In genomic region chr4:163072222-163072621, GRCh38 we compare ENCODE assay signal across 1 cellular context.
TF ChIP-seq lines count a peak whose summit lies in the region.

No MANE protein-coding gene starts in this region.

TF ChIP-seq in SK-N-SH, 30 proteins besides CTCF, POLR2A, EP300 and RAD21 (continued from another document):
- TF ChIP-seq POLR2AphosphoS5 (IDR thresholded peaks at IDR 0.05; ENCODE audit: low read depth, low read length) (no peak), SIN3A (IDR thresholded peaks at IDR 0.05; ENCODE audit: borderline replicate concordance, low read depth, low read length) (no peak), TCF12 (IDR thresholded peaks at IDR 0.05) (no peak), FOSL2 (IDR thresholded peaks at IDR 0.05; ENCODE audit: borderline replicate concordance, low read depth) (no peak), GATA2 (CRISPR knock-in tag; IDR thresholded peaks at IDR 0.05) (no peak), RXRA (IDR thresholded peaks at IDR 0.05; ENCODE audit: borderline replicate concordance, low read depth) (no peak), ZBTB33 (IDR thresholded peaks at IDR 0.05; ENCODE audit: borderline replicate concordance, low read depth) (no peak), EZH2phosphoT487 (IDR thresholded peaks at IDR 0.05; ENCODE audit: borderline replicate concordance, low read depth) (no peak), FOXJ3 (CRISPR knock-in tag; IDR thresholded peaks at IDR 0.05) (no peak), FOXM1 (IDR thresholded peaks at IDR 0.05; ENCODE audit: low read depth) (no peak)
- TF ChIP-seq, protein P1, sequence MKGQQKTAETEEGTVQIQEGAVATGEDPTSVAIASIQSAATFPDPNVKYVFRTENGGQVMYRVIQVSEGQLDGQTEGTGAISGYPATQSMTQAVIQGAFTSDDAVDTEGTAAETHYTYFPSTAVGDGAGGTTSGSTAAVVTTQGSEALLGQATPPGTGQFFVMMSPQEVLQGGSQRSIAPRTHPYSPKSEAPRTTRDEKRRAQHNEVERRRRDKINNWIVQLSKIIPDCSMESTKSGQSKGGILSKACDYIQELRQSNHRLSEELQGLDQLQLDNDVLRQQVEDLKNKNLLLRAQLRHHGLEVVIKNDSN (IDR thresholded peaks at IDR 0.05; ENCODE audit: borderline replicate concordance, low read depth), result no peak
TF ChIP-seq in SK-N-SH: peak in this region for 0.
